ENCODE assay signal across 1 cellular context in the genomic region with DNA sequence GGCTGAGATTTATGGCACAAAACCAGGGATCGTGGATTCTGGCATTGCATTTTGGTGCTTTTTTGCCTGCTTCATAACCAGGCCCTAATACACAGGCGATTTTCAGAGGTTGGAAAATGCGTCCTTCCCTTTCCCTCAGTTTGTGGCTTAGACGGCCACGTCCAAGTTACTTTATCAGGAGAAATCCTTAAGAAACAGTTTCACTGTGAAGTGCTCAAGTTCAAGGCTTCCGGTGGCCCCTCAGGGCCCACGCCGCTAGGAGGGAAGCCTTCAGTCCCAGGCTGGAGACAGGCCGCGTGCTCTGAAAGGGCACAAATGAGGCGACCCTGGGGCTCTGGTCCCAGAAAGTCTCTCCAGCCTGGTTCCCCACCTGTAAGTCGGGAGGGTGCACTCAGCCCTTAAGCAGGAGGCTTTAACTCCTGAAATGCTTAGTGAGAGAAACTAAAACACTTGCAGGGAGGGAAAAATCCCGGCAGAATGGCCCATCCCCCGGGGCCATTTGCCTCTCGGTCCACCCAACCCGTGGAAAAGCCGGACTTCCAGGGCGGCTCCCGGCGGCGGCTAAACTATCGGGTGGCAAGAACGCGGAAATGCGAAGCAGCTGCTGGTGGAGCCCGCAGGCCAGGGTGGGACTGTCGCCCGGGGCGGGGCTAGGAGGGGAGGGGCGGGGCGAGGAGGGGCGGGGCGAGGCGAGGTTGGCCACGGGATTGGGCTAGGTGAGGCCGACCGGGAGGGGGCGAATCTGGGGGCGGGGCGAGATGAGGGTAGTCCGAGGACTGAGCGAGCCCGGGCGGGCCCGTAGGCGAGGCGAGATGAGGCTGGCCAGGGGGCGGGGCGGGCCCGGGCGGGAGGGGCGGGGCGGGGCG.
TF ChIP-seq lines count a peak whose summit lies in the region.

No MANE protein-coding gene starts in this region.

TF ChIP-seq in HepG2, 621 proteins besides CTCF, POLR2A, EP300 and RAD21 (continued from another document and continues in another):
- TF ChIP-seq, protein P1, sequence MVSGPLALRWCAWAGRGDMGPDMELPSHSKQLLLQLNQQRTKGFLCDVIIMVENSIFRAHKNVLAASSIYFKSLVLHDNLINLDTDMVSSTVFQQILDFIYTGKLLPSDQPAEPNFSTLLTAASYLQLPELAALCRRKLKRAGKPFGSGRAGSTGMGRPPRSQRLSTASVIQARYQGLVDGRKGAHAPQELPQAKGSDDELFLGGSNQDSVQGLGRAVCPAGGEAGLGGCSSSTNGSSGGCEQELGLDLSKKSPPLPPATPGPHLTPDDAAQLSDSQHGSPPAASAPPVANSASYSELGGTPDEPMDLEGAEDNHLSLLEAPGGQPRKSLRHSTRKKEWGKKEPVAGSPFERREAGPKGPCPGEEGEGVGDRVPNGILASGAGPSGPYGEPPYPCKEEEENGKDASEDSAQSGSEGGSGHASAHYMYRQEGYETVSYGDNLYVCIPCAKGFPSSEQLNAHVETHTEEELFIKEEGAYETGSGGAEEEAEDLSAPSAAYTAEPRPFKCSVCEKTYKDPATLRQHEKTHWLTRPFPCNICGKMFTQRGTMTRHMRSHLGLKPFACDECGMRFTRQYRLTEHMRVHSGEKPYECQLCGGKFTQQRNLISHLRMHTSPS (CRISPR knock-in tag; IDR thresholded peaks at IDR 0.05; ENCODE audit: low read depth), result no peak
- TF ChIP-seq ZNF788 (CRISPR knock-in tag; IDR thresholded peaks at IDR 0.05; ENCODE audit: borderline replicate concordance) (no peak), FOXP1 (IDR thresholded peaks at IDR 0.05) (no peak), FOXP1 (CRISPR knock-in tag; IDR thresholded peaks at IDR 0.05) (no peak), HES4 (CRISPR knock-in tag; IDR thresholded peaks at IDR 0.05; ENCODE audit: borderline replicate concordance) (no peak), ZFP62 (CRISPR knock-in tag; IDR thresholded peaks at IDR 0.05) (no peak), HOXA7 (CRISPR knock-in tag; IDR thresholded peaks at IDR 0.05) (no peak), PPARG (CRISPR knock-in tag; conservative IDR thresholded peaks at IDR 0.05) (0 out of 2 replicates have a peak, but pooled peaks have one; percentile 25), TMF1 (CRISPR knock-in tag; IDR thresholded peaks at IDR 0.05; ENCODE audit: low read depth) (no peak), ZNF772 (CRISPR knock-in tag; IDR thresholded peaks at IDR 0.05) (no peak), CBX2 (IDR thresholded peaks at IDR 0.05; ENCODE audit: low read depth, low read length) (no peak), CBX2 (CRISPR knock-in tag; IDR thresholded peaks at IDR 0.05; ENCODE audit: low read depth) (no peak), HNRNPK (IDR thresholded peaks at IDR 0.05; ENCODE audit: low read depth, low read length, poor library complexity, severe bottlenecking) (no peak), ZNF619 (CRISPR knock-in tag; IDR thresholded peaks at IDR 0.05) (no peak), SP140L (CRISPR knock-in tag; IDR thresholded peaks at IDR 0.05; ENCODE audit: borderline replicate concordance) (no peak), SRSF9 (IDR thresholded peaks at IDR 0.05; ENCODE audit: borderline replicate concordance, insufficient read depth, low read depth, low read length, poor library complexity, severe bottlenecking) (no peak), CCDC6 (CRISPR knock-in tag; IDR thresholded peaks at IDR 0.05) (no peak), SNRNP70 (IDR thresholded peaks at IDR 0.05; ENCODE audit: low read depth, low read length) (no peak), ZNF121 (CRISPR knock-in tag; IDR thresholded peaks at IDR 0.05) (peak; percentile 43; the same call in 1 of the 2 replicates), RELA (CRISPR knock-in tag; IDR thresholded peaks at IDR 0.05) (no peak), ZMYM4 (CRISPR knock-in tag; IDR thresholded peaks at IDR 0.05) (peak; percentile 46; the same call in 1 of the 2 replicates), SAFB2 (CRISPR knock-in tag; IDR thresholded peaks at IDR 0.05; ENCODE audit: borderline replicate concordance, low read depth) (no peak), RBFOX2 (IDR thresholded peaks at IDR 0.05; ENCODE audit: low read depth, low read length) (peak; percentile 56; the same call in 1 of the 2 replicates), TOPORS (CRISPR knock-in tag; IDR thresholded peaks at IDR 0.05) (no peak), KMT2A (CRISPR knock-in tag; IDR thresholded peaks at IDR 0.05) (no peak), RARA (CRISPR knock-in tag; IDR thresholded peaks at IDR 0.05) (no peak), RCOR2 (CRISPR knock-in tag; IDR thresholded peaks at IDR 0.05) (no peak), ZFP36L2 (CRISPR knock-in tag; IDR thresholded peaks at IDR 0.05) (no peak), ZNF749 (CRISPR knock-in tag; IDR thresholded peaks at IDR 0.05; ENCODE audit: borderline replicate concordance) (no peak), PTBP1 (IDR thresholded peaks at IDR 0.05; ENCODE audit: low read depth, low read length, poor library complexity, severe bottlenecking) (no peak), ATM (IDR thresholded peaks at IDR 0.05; ENCODE audit: borderline replicate concordance) (no peak), ZNF138 (CRISPR knock-in tag; IDR thresholded peaks at IDR 0.05; ENCODE audit: low read depth) (no peak), GATA4 (IDR thresholded peaks at IDR 0.05; ENCODE audit: borderline replicate concordance, low read depth) (no peak), ZNF773 (CRISPR knock-in tag; IDR thresholded peaks at IDR 0.05; ENCODE audit: borderline replicate concordance) (no peak), POLR2G (IDR thresholded peaks at IDR 0.05; ENCODE audit: low read depth, low read length) (peak; percentile 75), ZNF605 (CRISPR knock-in tag; IDR thresholded peaks at IDR 0.05) (no peak), RAD51 (IDR thresholded peaks at IDR 0.05; ENCODE audit: borderline replicate concordance) (no peak), CREB1 (IDR thresholded peaks at IDR 0.05) (no peak), CREB1 (CRISPR knock-in tag; IDR thresholded peaks at IDR 0.05) (no peak)
- TF ChIP-seq, protein P2, sequence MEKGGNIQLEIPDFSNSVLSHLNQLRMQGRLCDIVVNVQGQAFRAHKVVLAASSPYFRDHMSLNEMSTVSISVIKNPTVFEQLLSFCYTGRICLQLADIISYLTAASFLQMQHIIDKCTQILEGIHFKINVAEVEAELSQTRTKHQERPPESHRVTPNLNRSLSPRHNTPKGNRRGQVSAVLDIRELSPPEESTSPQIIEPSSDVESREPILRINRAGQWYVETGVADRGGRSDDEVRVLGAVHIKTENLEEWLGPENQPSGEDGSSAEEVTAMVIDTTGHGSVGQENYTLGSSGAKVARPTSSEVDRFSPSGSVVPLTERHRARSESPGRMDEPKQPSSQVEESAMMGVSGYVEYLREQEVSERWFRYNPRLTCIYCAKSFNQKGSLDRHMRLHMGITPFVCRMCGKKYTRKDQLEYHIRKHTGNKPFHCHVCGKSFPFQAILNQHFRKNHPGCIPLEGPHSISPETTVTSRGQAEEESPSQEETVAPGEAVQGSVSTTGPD (CRISPR knock-in tag; IDR thresholded peaks at IDR 0.05), result no peak
- TF ChIP-seq, protein P3, sequence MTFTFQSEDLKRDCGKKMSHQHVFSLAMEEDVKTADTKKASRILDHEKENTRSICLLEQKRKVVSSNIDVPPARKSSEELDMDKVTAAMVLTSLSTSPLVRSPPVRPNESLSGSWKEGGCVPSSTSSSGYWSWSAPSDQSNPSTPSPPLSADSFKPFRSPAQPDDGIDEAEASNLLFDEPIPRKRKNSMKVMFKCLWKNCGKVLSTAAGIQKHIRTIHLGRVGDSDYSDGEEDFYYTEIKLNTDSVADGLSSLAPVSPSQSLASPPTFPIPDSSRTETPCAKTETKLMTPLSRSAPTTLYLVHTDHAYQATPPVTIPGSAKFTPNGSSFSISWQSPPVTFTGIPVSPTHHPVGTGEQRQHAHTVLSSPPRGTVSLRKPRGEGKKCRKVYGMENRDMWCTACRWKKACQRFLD (CRISPR knock-in tag; IDR thresholded peaks at IDR 0.05; ENCODE audit: borderline replicate concordance), result no peak
- TF ChIP-seq, protein P4, sequence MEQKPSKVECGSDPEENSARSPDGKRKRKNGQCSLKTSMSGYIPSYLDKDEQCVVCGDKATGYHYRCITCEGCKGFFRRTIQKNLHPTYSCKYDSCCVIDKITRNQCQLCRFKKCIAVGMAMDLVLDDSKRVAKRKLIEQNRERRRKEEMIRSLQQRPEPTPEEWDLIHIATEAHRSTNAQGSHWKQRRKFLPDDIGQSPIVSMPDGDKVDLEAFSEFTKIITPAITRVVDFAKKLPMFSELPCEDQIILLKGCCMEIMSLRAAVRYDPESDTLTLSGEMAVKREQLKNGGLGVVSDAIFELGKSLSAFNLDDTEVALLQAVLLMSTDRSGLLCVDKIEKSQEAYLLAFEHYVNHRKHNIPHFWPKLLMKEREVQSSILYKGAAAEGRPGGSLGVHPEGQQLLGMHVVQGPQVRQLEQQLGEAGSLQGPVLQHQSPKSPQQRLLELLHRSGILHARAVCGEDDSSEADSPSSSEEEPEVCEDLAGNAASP (CRISPR knock-in tag; IDR thresholded peaks at IDR 0.05; ENCODE audit: borderline replicate concordance), result no peak
- TF ChIP-seq, protein P5, sequence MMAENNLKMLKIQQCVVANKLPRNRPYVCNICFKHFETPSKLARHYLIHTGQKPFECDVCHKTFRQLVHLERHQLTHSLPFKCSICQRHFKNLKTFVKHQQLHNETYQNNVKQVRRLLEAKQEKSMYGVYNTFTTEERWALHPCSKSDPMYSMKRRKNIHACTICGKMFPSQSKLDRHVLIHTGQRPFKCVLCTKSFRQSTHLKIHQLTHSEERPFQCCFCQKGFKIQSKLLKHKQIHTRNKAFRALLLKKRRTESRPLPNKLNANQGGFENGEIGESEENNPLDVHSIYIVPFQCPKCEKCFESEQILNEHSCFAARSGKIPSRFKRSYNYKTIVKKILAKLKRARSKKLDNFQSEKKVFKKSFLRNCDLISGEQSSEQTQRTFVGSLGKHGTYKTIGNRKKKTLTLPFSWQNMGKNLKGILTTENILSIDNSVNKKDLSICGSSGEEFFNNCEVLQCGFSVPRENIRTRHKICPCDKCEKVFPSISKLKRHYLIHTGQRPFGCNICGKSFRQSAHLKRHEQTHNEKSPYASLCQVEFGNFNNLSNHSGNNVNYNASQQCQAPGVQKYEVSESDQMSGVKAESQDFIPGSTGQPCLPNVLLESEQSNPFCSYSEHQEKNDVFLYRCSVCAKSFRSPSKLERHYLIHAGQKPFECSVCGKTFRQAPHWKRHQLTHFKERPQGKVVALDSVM (CRISPR knock-in tag; IDR thresholded peaks at IDR 0.05), result no peak
- TF ChIP-seq, protein P6, sequence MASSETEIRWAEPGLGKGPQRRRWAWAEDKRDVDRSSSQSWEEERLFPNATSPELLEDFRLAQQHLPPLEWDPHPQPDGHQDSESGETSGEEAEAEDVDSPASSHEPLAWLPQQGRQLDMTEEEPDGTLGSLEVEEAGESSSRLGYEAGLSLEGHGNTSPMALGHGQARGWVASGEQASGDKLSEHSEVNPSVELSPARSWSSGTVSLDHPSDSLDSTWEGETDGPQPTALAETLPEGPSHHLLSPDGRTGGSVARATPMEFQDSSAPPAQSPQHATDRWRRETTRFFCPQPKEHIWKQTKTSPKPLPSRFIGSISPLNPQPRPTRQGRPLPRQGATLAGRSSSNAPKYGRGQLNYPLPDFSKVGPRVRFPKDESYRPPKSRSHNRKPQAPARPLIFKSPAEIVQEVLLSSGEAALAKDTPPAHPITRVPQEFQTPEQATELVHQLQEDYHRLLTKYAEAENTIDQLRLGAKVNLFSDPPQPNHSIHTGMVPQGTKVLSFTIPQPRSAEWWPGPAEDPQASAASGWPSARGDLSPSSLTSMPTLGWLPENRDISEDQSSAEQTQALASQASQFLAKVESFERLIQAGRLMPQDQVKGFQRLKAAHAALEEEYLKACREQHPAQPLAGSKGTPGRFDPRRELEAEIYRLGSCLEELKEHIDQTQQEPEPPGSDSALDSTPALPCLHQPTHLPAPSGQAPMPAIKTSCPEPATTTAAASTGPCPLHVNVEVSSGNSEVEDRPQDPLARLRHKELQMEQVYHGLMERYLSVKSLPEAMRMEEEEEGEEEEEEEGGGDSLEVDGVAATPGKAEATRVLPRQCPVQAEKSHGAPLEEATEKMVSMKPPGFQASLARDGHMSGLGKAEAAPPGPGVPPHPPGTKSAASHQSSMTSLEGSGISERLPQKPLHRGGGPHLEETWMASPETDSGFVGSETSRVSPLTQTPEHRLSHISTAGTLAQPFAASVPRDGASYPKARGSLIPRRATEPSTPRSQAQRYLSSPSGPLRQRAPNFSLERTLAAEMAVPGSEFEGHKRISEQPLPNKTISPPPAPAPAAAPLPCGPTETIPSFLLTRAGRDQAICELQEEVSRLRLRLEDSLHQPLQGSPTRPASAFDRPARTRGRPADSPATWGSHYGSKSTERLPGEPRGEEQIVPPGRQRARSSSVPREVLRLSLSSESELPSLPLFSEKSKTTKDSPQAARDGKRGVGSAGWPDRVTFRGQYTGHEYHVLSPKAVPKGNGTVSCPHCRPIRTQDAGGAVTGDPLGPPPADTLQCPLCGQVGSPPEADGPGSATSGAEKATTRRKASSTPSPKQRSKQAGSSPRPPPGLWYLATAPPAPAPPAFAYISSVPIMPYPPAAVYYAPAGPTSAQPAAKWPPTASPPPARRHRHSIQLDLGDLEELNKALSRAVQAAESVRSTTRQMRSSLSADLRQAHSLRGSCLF (CRISPR knock-in tag; IDR thresholded peaks at IDR 0.05; ENCODE audit: borderline replicate concordance), result no peak
- TF ChIP-seq, protein P7, sequence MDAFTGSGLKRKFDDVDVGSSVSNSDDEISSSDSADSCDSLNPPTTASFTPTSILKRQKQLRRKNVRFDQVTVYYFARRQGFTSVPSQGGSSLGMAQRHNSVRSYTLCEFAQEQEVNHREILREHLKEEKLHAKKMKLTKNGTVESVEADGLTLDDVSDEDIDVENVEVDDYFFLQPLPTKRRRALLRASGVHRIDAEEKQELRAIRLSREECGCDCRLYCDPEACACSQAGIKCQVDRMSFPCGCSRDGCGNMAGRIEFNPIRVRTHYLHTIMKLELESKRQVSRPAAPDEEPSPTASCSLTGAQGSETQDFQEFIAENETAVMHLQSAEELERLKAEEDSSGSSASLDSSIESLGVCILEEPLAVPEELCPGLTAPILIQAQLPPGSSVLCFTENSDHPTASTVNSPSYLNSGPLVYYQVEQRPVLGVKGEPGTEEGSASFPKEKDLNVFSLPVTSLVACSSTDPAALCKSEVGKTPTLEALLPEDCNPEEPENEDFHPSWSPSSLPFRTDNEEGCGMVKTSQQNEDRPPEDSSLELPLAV (CRISPR knock-in tag; conservative IDR thresholded peaks at IDR 0.05; ENCODE audit: low read depth), result no peak
- TF ChIP-seq, protein P8, sequence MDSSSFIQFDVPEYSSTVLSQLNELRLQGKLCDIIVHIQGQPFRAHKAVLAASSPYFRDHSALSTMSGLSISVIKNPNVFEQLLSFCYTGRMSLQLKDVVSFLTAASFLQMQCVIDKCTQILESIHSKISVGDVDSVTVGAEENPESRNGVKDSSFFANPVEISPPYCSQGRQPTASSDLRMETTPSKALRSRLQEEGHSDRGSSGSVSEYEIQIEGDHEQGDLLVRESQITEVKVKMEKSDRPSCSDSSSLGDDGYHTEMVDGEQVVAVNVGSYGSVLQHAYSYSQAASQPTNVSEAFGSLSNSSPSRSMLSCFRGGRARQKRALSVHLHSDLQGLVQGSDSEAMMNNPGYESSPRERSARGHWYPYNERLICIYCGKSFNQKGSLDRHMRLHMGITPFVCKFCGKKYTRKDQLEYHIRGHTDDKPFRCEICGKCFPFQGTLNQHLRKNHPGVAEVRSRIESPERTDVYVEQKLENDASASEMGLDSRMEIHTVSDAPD (CRISPR knock-in tag; IDR thresholded peaks at IDR 0.05), result no peak
